Comparison of ENCODE assay signal across 19 cellular contexts in the genomic region with DNA sequence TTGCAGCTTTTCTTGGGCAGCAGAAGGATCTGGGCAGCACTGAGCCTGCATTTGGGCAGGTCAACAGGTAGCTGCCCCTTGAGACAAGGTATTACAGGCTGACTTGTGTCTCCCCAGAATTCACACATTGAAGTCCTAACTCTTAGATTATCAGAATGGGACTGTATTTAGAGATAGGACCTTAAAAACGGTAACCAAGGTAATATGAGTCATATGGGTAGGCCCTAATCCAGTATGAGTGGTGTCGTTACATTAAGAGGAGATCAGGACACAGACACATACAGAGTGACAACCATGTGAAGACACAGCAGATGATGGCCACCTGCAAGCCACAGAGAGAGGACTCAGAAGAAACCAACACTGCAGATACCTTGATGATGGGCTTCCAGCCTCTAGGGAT. TPM values are rescaled to one million over a fixed set of nuclear protein-coding genes. Genes with fewer than 3 reads are reported as not detected.
"Had no signal": no experiment of that assay in that cellular context is flagged by ENCODE, and none has a peak within 500 bp of the region (broad histone marks: within the 10 kb centered on the region; RNA-seq: fewer than 3 reads in every experiment).

No MANE protein-coding gene starts in this region.

- ATAC-seq: heart left ventricle; naive thymus-derived CD4-positive, alpha-beta T cell; psoas muscle; right lobe of liver; stimulated activated naive B cell treated with anti-CD40 and anti-IgM and Interleukin-4, amounts not matched to agents 10 μg/mL and 1 μg/mL and 100 μg/mL, for 72 hours had no signal

- H3K4me3 ChIP-seq: colonic mucosa, heart left ventricle, psoas muscle, right lobe of liver, spleen had no signal

- H3K36me3 ChIP-seq: colonic mucosa, heart left ventricle, right lobe of liver, spleen had no signal

- DNase-seq: colonic mucosa; dermis blood vessel endothelial cell; foreskin melanocyte; heart left ventricle; hippocampal formation; kidney glomerular epithelial cell; mammary epithelial cell; naive thymus-derived CD4-positive, alpha-beta T cell; nephron progenitor cell; psoas muscle; retina; right lobe of liver; spleen; stimulated activated CD4-positive, alpha-beta T cell treated with anti-CD3 and anti-CD28 coated beads, Interleukin-15, amount 100 ng/mL, for 24 hours; stimulated activated CD4-positive, alpha-beta T cell treated with anti-CD3 and anti-CD28 coated beads, Interleukin-1b, Interleukin-23, amount 100 ng/mL, for 48 hours; stimulated activated CD4-positive, alpha-beta T cell treated with anti-CD3 and anti-CD28 coated beads, Interleukin-4, amount 100 ng/mL, for 24 hours; stimulated activated naive B cell treated with anti-CD40 and anti-IgM and Interleukin-4, amounts not matched to agents 10 μg/mL and 1 μg/mL and 100 μg/mL, for 72 hours; trophoblast cell had no signal

- H3K9me3 ChIP-seq: colonic mucosa, heart left ventricle, psoas muscle, right lobe of liver, spleen had no signal

- FAIRE-seq: urothelium cell line had no signal

- H3K27me3 ChIP-seq: colonic mucosa, right lobe of liver had no signal

- H3K4me1 ChIP-seq: colonic mucosa had no signal

- H3K27ac ChIP-seq: colonic mucosa, heart left ventricle, psoas muscle, right lobe of liver, spleen had no signal

RNA-seq across cellular contexts. Expression of a gene that starts 3.2 kb away (rescaled TPM):
- total RNA-seq: naive thymus-derived CD4-positive, alpha-beta T cell had no signal
- polyA plus RNA-seq: naive thymus-derived CD4-positive, alpha-beta T cell had no signal

RNA-seq across cellular contexts. Expression of a gene that starts 54.9 kb away (rescaled TPM):
- polyA plus RNA-seq: naive thymus-derived CD4-positive, alpha-beta T cell had no signal
